ENCODE assay signal across 10 cellular contexts in genomic region chr6:46156701-46157100, GRCh38. TPM values are rescaled to one million over a fixed set of nuclear protein-coding genes. Genes with fewer than 3 reads are reported as not detected.
"Had no signal": no experiment of that assay in that cellular context is flagged by ENCODE, and none has a peak within 500 bp of the region (broad histone marks: within the 10 kb centered on the region; RNA-seq: fewer than 3 reads in every experiment).

No MANE protein-coding gene starts in this region.

- H3K27me3 Mint-ChIP-seq: IgD-negative memory B cell had no signal

- H3K4me3 ChIP-seq: K562 had no signal

- H3K4me2 ChIP-seq: KMS-11 had no signal

- H3K4me3 Mint-ChIP-seq: IgD-negative memory B cell had no signal

- ATAC-seq: HepG2, K562 had no signal

- H3K27ac ChIP-seq: HL-60, KMS-11 had no signal

- H3K4me1 Mint-ChIP-seq: IgD-negative memory B cell had no signal

- H3K36me3 Mint-ChIP-seq: IgD-negative memory B cell had no signal

- DNase-seq: IMR-90, Karpas-422, KBM-7, KG1 had no signal

- H3K27ac Mint-ChIP-seq: IgD-negative memory B cell had no signal

RNA-seq across cellular contexts. Expression of gene ENPP5, which starts 14.1 kb away (rescaled TPM):
- total RNA-seq: HepG2, HT1080, K562 had no signal
- polyA plus RNA-seq: HepG2, IMR-90, K562 had no signal

RNA-seq across cellular contexts. Expression of gene ENPP4, which starts 26.9 kb away (rescaled TPM):
- polyA plus RNA-seq: K562 had no signal
